Comparison of ENCODE assay signal across 33 cellular contexts in the genomic region with DNA sequence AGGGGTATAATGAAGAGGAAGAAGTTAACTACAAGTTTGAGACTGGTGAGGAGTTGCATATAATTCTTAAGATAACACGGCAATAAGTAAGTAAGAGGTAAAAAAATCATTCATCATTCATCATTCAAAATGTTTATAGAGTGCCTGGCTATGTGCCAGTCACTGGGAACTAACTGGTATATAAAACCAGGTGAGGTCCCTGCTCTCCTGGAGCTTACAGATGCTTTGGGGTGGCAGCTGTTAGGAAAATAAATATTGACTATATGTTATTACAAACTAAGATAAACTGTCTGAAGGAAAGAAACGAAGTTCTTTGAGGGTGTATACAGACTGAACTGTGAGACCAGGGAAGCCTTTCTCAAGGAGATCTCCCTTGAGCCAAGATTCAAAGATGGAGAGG. TPM values are rescaled to one million over a fixed set of nuclear protein-coding genes. Genes with fewer than 3 reads are reported as not detected.
"Had no signal": no experiment of that assay in that cellular context is flagged by ENCODE, and none has a peak within 500 bp of the region (broad histone marks: within the 10 kb centered on the region; RNA-seq: fewer than 3 reads in every experiment).

No MANE protein-coding gene starts in this region.

- H3K4me1 ChIP-seq: ascending aorta, neural progenitor cell, testis had no signal

- H3K4me3 Mint-ChIP-seq: activated B cell treated with CpG ODN at 0.5 μM for 24 hours; activated CD4-positive, alpha-beta T cell treated with anti-CD3 and anti-CD28 coated beads for 36 hours; activated naive CD8-positive, alpha-beta T cell; activated T-cell treated with anti-CD3 and anti-CD28 coated beads, Interleukin-2, amount 50 U/mL, for 24 hours; effector memory CD8-positive, alpha-beta T cell; immature natural killer cell; naive thymus-derived CD8-positive, alpha-beta T cell; neural progenitor cell; type B pancreatic cell had no signal

- H3K9me3 Mint-ChIP-seq: activated B cell treated with CpG ODN at 0.5 μM for 24 hours; activated T-cell treated with anti-CD3 and anti-CD28 coated beads, Interleukin-2, amount 50 U/mL, for 24 hours; activated T-helper 2 cell treated with anti-CD3 and anti-CD28 coated beads, Interferon-gamma antibody, Interleukin-2, Interleukin-4, amounts not matched to agents 10 μg/mL and 5 μg/mL and 100 μg/mL, durations not matched to agents 14 hours and 24 hours and 36 hours; effector memory CD8-positive, alpha-beta T cell; naive thymus-derived CD8-positive, alpha-beta T cell; type B pancreatic cell had no signal

- H3K36me3 Mint-ChIP-seq: activated naive CD8-positive, alpha-beta T cell; immature natural killer cell; neural progenitor cell; type B pancreatic cell had no signal

- DNase-seq: activated B cell treated with CpG ODN at 0.5 μM for 24 hours; activated CD4-positive, alpha-beta T cell treated with anti-CD3 and anti-CD28 coated beads for 36 hours; activated CD4-positive, alpha-beta T cell treated with anti-CD3 and anti-CD28 coated beads, Interleukin-2, amount 50 U/mL, for 4 hours; activated CD8-positive, alpha-beta memory T cell treated with anti-CD3 and anti-CD28 coated beads for 24 hours; activated CD8-positive, alpha-beta memory T cell treated with anti-CD3 and anti-CD28 coated beads, Interleukin-2, amount 50 U/mL, for 4 hours; activated naive CD4-positive, alpha-beta T cell; activated T-cell treated with anti-CD3 and anti-CD28 coated beads, Interleukin-2, amount 50 U/mL, for 24 hours; adrenal gland; brain microvascular endothelial cell; caudate nucleus; effector memory CD8-positive, alpha-beta T cell; glutamatergic neuron; immature natural killer cell; left lung; naive thymus-derived CD8-positive, alpha-beta T cell; retina; sigmoid colon; stimulated activated CD4-positive, alpha-beta T cell treated with anti-CD3 and anti-CD28 coated beads, Interleukin-2, amount 100 ng/mL, for 48 hours; stimulated activated naive CD4-positive, alpha-beta T cell; T1000; testis had no signal

- H3K4me1 Mint-ChIP-seq: immature natural killer cell had no signal

- H3K36me3 ChIP-seq: adrenal gland, ascending aorta, brain microvascular endothelial cell, esophagus muscularis mucosa, left lung, neural progenitor cell, sigmoid colon had no signal

- ATAC-seq: activated CD4-positive, alpha-beta T cell treated with anti-CD3 and anti-CD28 coated beads for 36 hours; effector memory CD8-positive, alpha-beta T cell; left lung; naive thymus-derived CD8-positive, alpha-beta T cell had no signal

- H3K9me3 ChIP-seq: adrenal gland, ascending aorta, esophagus muscularis mucosa, left lung, sigmoid colon, testis had no signal

- H3K27ac Mint-ChIP-seq: activated B cell treated with CpG ODN at 0.5 μM for 24 hours; activated CD4-positive, alpha-beta T cell treated with anti-CD3 and anti-CD28 coated beads for 36 hours; activated naive CD8-positive, alpha-beta T cell; activated T-cell treated with anti-CD3 and anti-CD28 coated beads, Interleukin-2, amount 50 U/mL, for 24 hours; activated T-helper 2 cell treated with anti-CD3 and anti-CD28 coated beads, Interferon-gamma antibody, Interleukin-2, Interleukin-4, amounts not matched to agents 10 μg/mL and 5 μg/mL and 100 μg/mL, durations not matched to agents 14 hours and 24 hours and 36 hours; effector memory CD8-positive, alpha-beta T cell; immature natural killer cell; naive thymus-derived CD8-positive, alpha-beta T cell; neural progenitor cell; type B pancreatic cell had no signal

- H3K4me3 ChIP-seq: adrenal gland, ascending aorta, esophagus muscularis mucosa, hepatocyte, left lung, lung, neural progenitor cell, sigmoid colon, testis had no signal

RNA-seq across cellular contexts. Expression of a gene that starts 2.9 kb away (rescaled TPM):
- total RNA-seq: activated T-helper 2 cell treated with anti-CD3 and anti-CD28 coated beads, Interferon-gamma antibody, Interleukin-2, Interleukin-4, amounts not matched to agents 10 μg/mL and 5 μg/mL and 100 μg/mL, durations not matched to agents 14 hours and 24 hours and 36 hours; ascending aorta; dermis microvascular lymphatic vessel endothelial cell; frontal cortex; naive thymus-derived CD8-positive, alpha-beta T cell; omental fat pad; posterior vena cava had no signal
- polyA plus RNA-seq: immature natural killer cell; naive thymus-derived CD8-positive, alpha-beta T cell had no signal
